In genomic region chr17:512311-512710, GRCh38 we compare ENCODE assay signal across 22 cellular contexts.
A peak's percentile ranks its signal among the peaks of the same experiment; 100 is the strongest.
DNase-seq lines count a peak whose midpoint lies in the region; ATAC-seq and TF ChIP-seq lines count a peak whose summit lies in the region.
"Had no signal": no experiment of that assay in that cellular context is flagged by ENCODE, and none has a peak within 500 bp of the region (broad histone marks: within the 10 kb centered on the region; RNA-seq: fewer than 3 reads in every experiment).

No MANE protein-coding gene starts in this region.

- peaks cover 22% of the 10 kb centered on the region for H3K9me3 Mint-ChIP-seq in mesothelial cell of epicardium
- peaks cover 13% of the 10 kb centered on the region for H3K9me3 Mint-ChIP-seq in activated CD4-positive, alpha-beta T cell treated with anti-CD3 and anti-CD28 coated beads, Interleukin-2, amount 10 ng/mL, durations not matched to agents 24 days and 14 days
- no peaks in the 10 kb centered on the region for H3K9me3 Mint-ChIP-seq in effector memory CD8-positive, alpha-beta T cell
- H3K9me3 Mint-ChIP-seq: activated naive CD8-positive, alpha-beta T cell treated with anti-CD3 and anti-CD28 coated beads, Interleukin-2, amount 50 U/mL, for 24 hours had no signal

- H3K36me3 ChIP-seq in GM23248 (ENCODE audit: low read depth) (no peaks in the 10 kb centered on the region), adipocyte (ENCODE audit: control insufficient read depth, insufficient read depth, low read length, severe bottlenecking) (peaks cover 4% of the 10 kb centered on the region), smooth muscle cell (ENCODE audit: low read depth) (no peaks in the 10 kb centered on the region)

- H3K27me3 Mint-ChIP-seq in mesothelial cell of epicardium (ENCODE audit: low read depth) = no peaks in the 10 kb centered on the region
- no peaks in the 10 kb centered on the region for H3K27me3 Mint-ChIP-seq in activated CD4-positive, alpha-beta T cell treated with anti-CD3 and anti-CD28 coated beads, Interleukin-2, amount 10 ng/mL, durations not matched to agents 24 days and 14 days
- H3K27me3 Mint-ChIP-seq in effector memory CD8-positive, alpha-beta T cell = no peaks in the 10 kb centered on the region
- H3K27me3 Mint-ChIP-seq: activated CD8-positive, alpha-beta memory T cell treated with anti-CD3 and anti-CD28 coated beads, Interleukin-2, amount 10 ng/mL, durations not matched to agents 7 days and 5 days; activated naive CD8-positive, alpha-beta T cell treated with anti-CD3 and anti-CD28 coated beads, Interleukin-2, amount 50 U/mL, for 24 hours; CD4-positive, alpha-beta memory T cell had no signal

- intact Hi-C loops in activated CD4-positive, alpha-beta T cell treated with anti-CD3 and anti-CD28 coated beads, Interleukin-2, amount 10 ng/mL, durations not matched to agents 24 days and 14 days (cut with micrococcal nuclease) = no loop called here

- no peaks in the 10 kb centered on the region for H3K9me2 ChIP-seq in GM23248 (ENCODE audit: insufficient read depth)

- peaks cover 21% of the 10 kb centered on the region for H3K36me3 Mint-ChIP-seq in mesothelial cell of epicardium
- H3K36me3 Mint-ChIP-seq in activated CD4-positive, alpha-beta T cell treated with anti-CD3 and anti-CD28 coated beads, Interleukin-2, amount 10 ng/mL, durations not matched to agents 24 days and 14 days (ENCODE audit: low read depth) = peaks cover 10% of the 10 kb centered on the region
- peaks cover 12% of the 10 kb centered on the region for H3K36me3 Mint-ChIP-seq in effector memory CD8-positive, alpha-beta T cell (ENCODE audit: insufficient read depth)

- TF ChIP-seq CTCF in mesothelial cell of epicardium (IDR thresholded peaks at IDR 0.05; ENCODE audit: unreplicated experiment) (no peak), smooth muscle cell (IDR thresholded peaks at IDR 0.05; ENCODE audit: borderline replicate concordance, insufficient read depth, poor library complexity, severe bottlenecking) (no peak), omental fat pad (IDR thresholded peaks at IDR 0.05) (no peak)

- H3K27me3 ChIP-seq in GM23248 (replicated peaks; ENCODE audit: insufficient read depth) (no peaks in the 10 kb centered on the region), adipocyte (replicated peaks; ENCODE audit: control insufficient read depth, insufficient read depth, low read length) (no peaks in the 10 kb centered on the region), smooth muscle cell (ENCODE audit: low read depth) (no peaks in the 10 kb centered on the region)
- H3K27me3 ChIP-seq: left lung, Peyer's patch had no signal

- H3K4me1 ChIP-seq in GM23248 (ENCODE audit: insufficient read depth) = peaks cover 31% of the 10 kb centered on the region
- H3K4me1 ChIP-seq in adipocyte (ENCODE audit: control insufficient read depth, insufficient read depth, low read length) = peaks cover 33% of the 10 kb centered on the region
- H3K4me1 ChIP-seq in smooth muscle cell (ENCODE audit: low read depth) = peaks cover 18% of the 10 kb centered on the region

- WGBS in GM23248 (ENCODE audit: low coverage in 1 of 2, low lambda C conversion rate in 2 of 2, missing lambda C conversion rate in 2 of 2), 2 experiments = 46 to 50% methylated on average over 6 of the region's 6 CpGs
- 96% methylated on average over 6 of the region's 6 CpGs for WGBS in smooth muscle cell (ENCODE audit: low lambda C conversion rate)

- peaks cover 25% of the 10 kb centered on the region for H3K4me1 Mint-ChIP-seq in mesothelial cell of epicardium
- no peaks in the 10 kb centered on the region for H3K4me1 Mint-ChIP-seq in activated CD4-positive, alpha-beta T cell treated with anti-CD3 and anti-CD28 coated beads, Interleukin-2, amount 10 ng/mL, durations not matched to agents 24 days and 14 days
- no peaks in the 10 kb centered on the region for H3K4me1 Mint-ChIP-seq in effector memory CD8-positive, alpha-beta T cell (ENCODE audit: low read depth in 2 of 2)
- H3K4me1 Mint-ChIP-seq: activated CD8-positive, alpha-beta memory T cell treated with anti-CD3 and anti-CD28 coated beads, Interleukin-2, amount 10 ng/mL, durations not matched to agents 7 days and 5 days; activated naive CD8-positive, alpha-beta T cell treated with anti-CD3 and anti-CD28 coated beads, Interleukin-2, amount 50 U/mL, for 24 hours; CD4-positive, alpha-beta memory T cell had no signal

- no peak overlapping the region for H3K4me3 Mint-ChIP-seq in mesothelial cell of epicardium
- no peak overlapping the region for H3K4me3 Mint-ChIP-seq in activated CD4-positive, alpha-beta T cell treated with anti-CD3 and anti-CD28 coated beads, Interleukin-2, amount 10 ng/mL, durations not matched to agents 24 days and 14 days
- H3K4me3 Mint-ChIP-seq in effector memory CD8-positive, alpha-beta T cell = no peak overlapping the region
- H3K4me3 Mint-ChIP-seq: activated CD8-positive, alpha-beta memory T cell treated with anti-CD3 and anti-CD28 coated beads, Interleukin-2, amount 10 ng/mL, durations not matched to agents 7 days and 5 days; activated naive CD8-positive, alpha-beta T cell treated with anti-CD3 and anti-CD28 coated beads, Interleukin-2, amount 50 U/mL, for 24 hours; CD4-positive, alpha-beta memory T cell had no signal

- H3K9me3 ChIP-seq in GM23248 (ENCODE audit: low read depth) (no peaks in the 10 kb centered on the region), adipocyte (ENCODE audit: control insufficient read depth, low read length) (no peaks in the 10 kb centered on the region), smooth muscle cell (replicated peaks; ENCODE audit: low read depth) (no peaks in the 10 kb centered on the region)
- H3K9me3 ChIP-seq: left lung, mucosa of descending colon, Peyer's patch had no signal

- no peak for ATAC-seq in effector memory CD8-positive, alpha-beta T cell (replicated peaks)
- no peak for ATAC-seq in omental fat pad (ENCODE audit: low FRiP score)
- ATAC-seq: activated naive CD8-positive, alpha-beta T cell treated with anti-CD3 and anti-CD28 coated beads, Interleukin-2, amount 50 U/mL, for 24 hours had no signal

- H2AFZ ChIP-seq in GM23248 (peak overlapping the region; percentile 59), smooth muscle cell (ENCODE audit: low read depth) (no peak overlapping the region)

- H3K4me2 ChIP-seq in GM23248 (ENCODE audit: unreplicated experiment) = peak overlapping the region; percentile 79
- H3K4me2 ChIP-seq in smooth muscle cell = peak overlapping the region; percentile 77

- in situ Hi-C loops in GM23248 (cut with MboI) = no loop called here

- DNase-seq in GM23248 = no peak
- DNase-seq in adipocyte (ENCODE audit: low read depth) = no peak
- no peak for DNase-seq in mesothelial cell of epicardium (ENCODE audit: low spot score in 2 of 2, unreplicated experiment in 2 of 2)
- no peak for DNase-seq in smooth muscle cell (lab: John Stamatoyannopoulos, UW; ENCODE audit: unreplicated experiment)
- no peak for DNase-seq in activated CD4-positive, alpha-beta T cell treated with anti-CD3 and anti-CD28 coated beads, Interleukin-2, amount 10 ng/mL, durations not matched to agents 24 days and 14 days
- DNase-seq in effector memory CD8-positive, alpha-beta T cell = no peak
- no peak for DNase-seq in omental fat pad (ENCODE audit: low spot score)
- DNase-seq: activated CD4-positive, alpha-beta T cell treated with anti-CD3 and anti-CD28 coated beads for 1 hour; activated CD8-positive, alpha-beta memory T cell treated with anti-CD3 and anti-CD28 coated beads, Interleukin-2, amount 10 ng/mL, durations not matched to agents 7 days and 5 days; activated naive CD8-positive, alpha-beta T cell treated with anti-CD3 and anti-CD28 coated beads, Interleukin-2, amount 50 U/mL, for 24 hours; CD4-positive, alpha-beta memory T cell; erythroblast; left lung; mucosa of descending colon; NCI-H187; NCI-H345; NK-92 treated with Interleukin-12 subunit alpha and Interleukin-12 subunit beta, amount 100 ng/mL, for 24 hours; Peyer's patch; small intestine; stimulated activated CD4-positive, alpha-beta T cell treated with anti-CD3 and anti-CD28 coated beads, Interleukin-4, amount 100 ng/mL, for 24 hours; T1000 had no signal

- H4K20me1 ChIP-seq in GM23248 (ENCODE audit: insufficient read depth) = no peaks in the 10 kb centered on the region
- no peaks in the 10 kb centered on the region for H4K20me1 ChIP-seq in smooth muscle cell (ENCODE audit: low read depth)

- H3K79me2 ChIP-seq in GM23248 (ENCODE audit: insufficient read depth) (no peaks in the 10 kb centered on the region), smooth muscle cell (ENCODE audit: low read depth) (no peaks in the 10 kb centered on the region)

- peak overlapping the region; percentile 91 for H3K27ac ChIP-seq in GM23248
- peak overlapping the region; percentile 93 for H3K27ac ChIP-seq in smooth muscle cell (ENCODE audit: low read depth)
- H3K27ac ChIP-seq: left lung had no signal

- H3K4me3 ChIP-seq in GM23248 = peak overlapping the region; percentile 59
- peak overlapping the region; percentile 71 for H3K4me3 ChIP-seq in adipocyte (ENCODE audit: low read length)
- H3K4me3 ChIP-seq in smooth muscle cell = no peak overlapping the region
- H3K4me3 ChIP-seq: left lung, mucosa of descending colon, Peyer's patch had no signal

- H3K27ac Mint-ChIP-seq in mesothelial cell of epicardium = peak overlapping the region; percentile 78
- no peak overlapping the region for H3K27ac Mint-ChIP-seq in activated CD4-positive, alpha-beta T cell treated with anti-CD3 and anti-CD28 coated beads, Interleukin-2, amount 10 ng/mL, durations not matched to agents 24 days and 14 days
- no peak overlapping the region for H3K27ac Mint-ChIP-seq in effector memory CD8-positive, alpha-beta T cell
- H3K27ac Mint-ChIP-seq: activated CD8-positive, alpha-beta memory T cell treated with anti-CD3 and anti-CD28 coated beads, Interleukin-2, amount 10 ng/mL, durations not matched to agents 7 days and 5 days; activated naive CD8-positive, alpha-beta T cell treated with anti-CD3 and anti-CD28 coated beads, Interleukin-2, amount 50 U/mL, for 24 hours; activated T-helper 2 cell treated with anti-CD3 and anti-CD28 coated beads, Interferon-gamma antibody, Interleukin-2, Interleukin-4, amounts not matched to agents 10 μg/mL and 5 μg/mL and 100 μg/mL, durations not matched to agents 14 hours and 24 hours and 36 hours had no signal

- H3F3A ChIP-seq in GM23248 (ENCODE audit: insufficient read depth) (peaks cover 33% of the 10 kb centered on the region), smooth muscle cell (ENCODE audit: low read depth) (peaks cover 20% of the 10 kb centered on the region)

- peak overlapping the region; percentile 77 for H3K9ac ChIP-seq in GM23248
- peak overlapping the region; percentile 59 for H3K9ac ChIP-seq in adipocyte (ENCODE audit: low read length)
- H3K9ac ChIP-seq in smooth muscle cell (ENCODE audit: low read depth) = no peak overlapping the region
